In the genomic region with DNA sequence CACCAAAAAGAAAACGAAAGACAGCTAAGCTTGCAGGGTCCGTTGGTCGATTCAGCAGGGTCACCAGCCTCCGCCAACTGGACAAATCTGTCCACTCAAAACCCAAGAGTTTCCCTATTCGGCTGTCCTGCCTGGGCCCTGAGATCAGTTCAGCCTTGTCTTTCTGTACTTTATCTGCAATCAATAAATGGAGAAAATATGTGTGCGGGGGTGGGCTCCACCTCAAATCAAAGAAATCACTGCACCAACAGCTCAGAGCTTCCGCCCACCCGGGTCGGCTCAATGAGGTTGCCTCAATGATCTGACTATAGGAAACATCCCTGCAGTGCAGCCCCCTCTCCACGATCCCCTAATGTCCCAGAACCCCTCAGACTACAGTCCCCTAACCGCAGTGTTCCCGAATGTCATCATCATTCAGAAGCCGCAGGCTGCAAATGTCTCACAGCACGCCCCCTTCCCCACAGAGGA, we compare ENCODE assay signal across 8 cellular contexts. TPM values are rescaled to one million over a fixed set of nuclear protein-coding genes. Genes with fewer than 3 reads are reported as not detected.
DNase-seq lines count a peak whose midpoint lies in the region; ATAC-seq and TF ChIP-seq lines count a peak whose summit lies in the region.

No MANE protein-coding gene starts in this region.

- H3K9me3 ChIP-seq in HAP-1 (no peaks in the 10 kb centered on the region), sigmoid colon (no peaks in the 10 kb centered on the region)

- no peak for TF ChIP-seq POLR2A in sigmoid colon (IDR thresholded peaks at IDR 0.05)

- in situ Hi-C loops in HAP-1 (cut with MboI; ENCODE audit: low sequenced_read_pairs): loop anchor here (5.0 kb wide), 1 partner anchor 41 kb away; the partner anchor contains the start of gene TMEM150A

- peaks cover 27 to 33% (median 28%) of the 10 kb centered on the region in 3 donors for H3K4me1 Mint-ChIP-seq in T-cell

- H3K4me1 ChIP-seq in HAP-1 (peaks cover 7% of the 10 kb centered on the region), sigmoid colon (peaks cover 0 to 23% (median 17%) of the 10 kb centered on the region in 4 donors)

- no peak for TF ChIP-seq CTCF in C4-2B (conservative IDR thresholded peaks at IDR 0.05)
- TF ChIP-seq CTCF in foreskin fibroblast (IDR thresholded peaks at IDR 0.05; ENCODE audit: low read depth, low read length): no peak
- TF ChIP-seq CTCF in sigmoid colon (IDR thresholded peaks at IDR 0.05): no peak

- no peak for TF ChIP-seq EP300 in sigmoid colon (IDR thresholded peaks at IDR 0.05)

- H3K36me3 ChIP-seq in HAP-1 (replicated peaks): peaks cover 16% of the 10 kb centered on the region
- peaks cover 0 to 31% (median 3%) of the 10 kb centered on the region in 4 donors for H3K36me3 ChIP-seq in sigmoid colon

- H3K4me3 Mint-ChIP-seq in T-cell: peak overlapping the region; percentile 93 to 98 (median 97)

- H3K27me3 Mint-ChIP-seq in T-cell: no peaks in the 10 kb centered on the region

- peak overlapping the region; percentile 84 for H3K27ac ChIP-seq in C4-2B
- H3K27ac ChIP-seq in sigmoid colon: peak overlapping the region; percentile 85 to 90 (median 88)

- H3K27me3 ChIP-seq in HAP-1 (ENCODE audit: low read depth) (no peaks in the 10 kb centered on the region), sigmoid colon (no peaks in the 10 kb centered on the region)

- no peaks in the 10 kb centered on the region for H3K9me3 Mint-ChIP-seq in T-cell

- peak overlapping the region; percentile 74 for H3K4me3 ChIP-seq in HAP-1
- peak overlapping the region; percentile 82 to 90 for H3K4me3 ChIP-seq in foreskin fibroblast (ENCODE audit: low read depth in 1 of 2, low read length in 2 of 2)
- H3K4me3 ChIP-seq in sigmoid colon: peak overlapping the region; percentile 67 to 86 (median 78)

- intact Hi-C loops in sigmoid colon (cut with DNase I): loop anchor here (2.0 to 5.0 kb wide), 2 partner anchors 20 to 41 kb away; partner anchors contain the start of gene TMEM150A

- peaks cover 10% of the 10 kb centered on the region for H3K36me3 Mint-ChIP-seq in T-cell

- DNase-seq in HAP-1 (ENCODE audit: low spot score in 2 of 2) (no peak), T-cell (no peak), foreskin fibroblast (peak in 1 of 2 donors; percentile 28), sigmoid colon (no peak), cerebellar cortex (ENCODE audit: low spot score) (no peak), NCI-H146 (lab: John Stamatoyannopoulos, UW) (no peak), NCI-H526 treated with DMSO at 0.1 percent for 48 hours (lab: John Stamatoyannopoulos, UW) (no peak)

- CTCF ChIA-PET in T-cell (lab: Charles Lee): interaction anchor here (0.6 to 1.7 kb wide), 5 partner anchors 9 to 637 kb away, joined by 3 to 10 read pairs (median 4); partner anchors contain the start of gene MAT2A (in 1 of the 2)

- peak in 3 of 4 experiments; percentile 20 to 30 (median 24) for ATAC-seq in T-cell (replicated peaks in 1 of 4)

- peak overlapping the region; percentile 77 to 98 for H3K27ac Mint-ChIP-seq in T-cell

- WGBS in sigmoid colon, 2 donors: 2 to 7% methylated on average over 14 of the region's 14 CpGs

- POLR2A ChIA-PET in T-cell (lab: Charles Lee): interaction anchor here (0.6 to 1.6 kb wide), 10 partner anchors 10 to 291 kb away, joined by 3 to 5 read pairs (median 4); no protein-coding TSS in a partner anchor

RNA-seq across cellular contexts. Expression of gene GGCX, which starts 0.4 kb away (rescaled TPM):
- total RNA-seq in T-cell (10 to 100 TPM; 20.4 to 29.7 (median 25.7) TPM), sigmoid colon (10 to 100 TPM; 14.9 to 25.3 (median 24.7) TPM)
- 10 to 100 TPM in 2 of 3 donors, 1 to 10 TPM in 1; 3.6 to 22.8 (median 11.1) TPM for polyA plus RNA-seq in sigmoid colon

RNA-seq across cellular contexts. Expression of gene VAMP8, which starts 16.5 kb away (rescaled TPM):
- total RNA-seq in T-cell: 100 to 1,000 TPM in 1 of 5 donors, 10 to 100 TPM in 4; 76.2 to 102 (median 84.5) TPM
- total RNA-seq in sigmoid colon: 10 to 100 TPM in 2 of 4 donors, 1 to 10 TPM in 2; 1.9 to 33.3 (median 13.2) TPM
- 100 to 1,000 TPM; 441 to 941 (median 696) TPM for polyA plus RNA-seq in sigmoid colon

RNA-seq across cellular contexts. Expression of gene MAT2A, which starts 21.9 kb away (rescaled TPM):
- total RNA-seq in T-cell (100 to 1,000 TPM; 110 to 184 (median 165) TPM), sigmoid colon (100 to 1,000 TPM; 139 to 249 (median 151) TPM)
- 10 to 100 TPM; 52.3 to 93.1 (median 61.0) TPM for polyA plus RNA-seq in sigmoid colon

RNA-seq across cellular contexts. Expression of gene VAMP5, which starts 23.4 kb away (rescaled TPM):
- 10 to 100 TPM; 25.0 to 40.1 (median 33.9) TPM for total RNA-seq in T-cell
- 10 to 100 TPM; 51.2 to 97.5 (median 69.6) TPM for total RNA-seq in sigmoid colon
- 10 to 100 TPM; 51.8 to 93.7 (median 68.0) TPM for polyA plus RNA-seq in sigmoid colon

RNA-seq across cellular contexts. Expression of gene RNF181, which starts 34.7 kb away (rescaled TPM):
- total RNA-seq in T-cell (10 to 100 TPM; 49.9 to 74.6 (median 64.3) TPM), sigmoid colon (100 to 1,000 TPM; 124 to 175 (median 141) TPM)
- 100 to 1,000 TPM; 165 to 190 (median 179) TPM for polyA plus RNA-seq in sigmoid colon
